In the genomic region with DNA sequence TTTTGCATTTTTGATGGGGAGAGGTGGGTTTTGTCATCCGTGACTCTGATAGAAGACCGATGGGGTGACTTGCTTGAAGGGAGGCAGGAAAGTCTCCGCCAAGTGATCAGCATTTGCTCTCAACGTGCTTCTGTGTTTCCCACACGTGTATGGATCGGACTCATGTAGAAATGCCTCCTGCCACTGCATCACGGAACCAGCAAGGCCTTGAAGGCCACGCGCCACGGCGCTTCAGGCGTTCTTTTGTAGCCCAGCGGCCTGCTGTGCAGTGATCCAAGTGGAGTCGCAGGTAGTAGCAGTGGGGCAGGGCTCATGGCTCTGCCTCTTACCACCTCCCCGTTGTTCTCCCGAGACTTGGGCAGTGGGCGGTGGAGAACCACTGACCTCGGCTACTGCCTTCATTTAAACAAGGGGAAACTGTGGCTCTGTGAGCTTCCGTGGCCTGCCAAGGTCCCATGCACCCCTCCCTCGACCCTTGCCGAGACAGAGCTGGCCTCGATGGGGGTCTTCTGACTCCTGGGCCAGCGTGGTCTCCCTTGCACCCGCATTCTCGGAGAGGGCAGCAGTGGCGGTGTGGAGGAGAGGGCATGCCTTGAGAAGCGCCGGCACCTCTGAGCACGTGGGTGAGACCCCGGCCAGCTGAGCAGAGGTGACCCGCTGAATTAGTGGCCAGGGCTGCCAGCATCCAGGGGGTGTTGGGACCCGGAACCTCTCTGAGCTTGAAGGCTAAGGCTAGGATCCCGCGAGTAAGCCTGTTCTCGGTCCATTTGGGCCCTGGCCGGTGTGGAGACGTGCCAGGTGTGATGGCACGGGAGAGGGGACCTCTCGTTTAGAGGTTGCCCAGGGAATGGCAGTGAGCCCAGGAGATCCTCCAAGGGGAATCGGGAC, we compare ENCODE assay signal across 19 cellular contexts. TPM values are rescaled to one million over a fixed set of nuclear protein-coding genes. Genes with fewer than 3 reads are reported as not detected.
DNase-seq lines count a peak whose midpoint lies in the region; ATAC-seq and TF ChIP-seq lines count a peak whose summit lies in the region.
"Had no signal": no experiment of that assay in that cellular context is flagged by ENCODE, and none has a peak within 500 bp of the region (broad histone marks: within the 10 kb centered on the region; RNA-seq: fewer than 3 reads in every experiment).

No MANE protein-coding gene starts in this region.

- intact Hi-C loops in cardiac septum (cut with DNase I) (no loop called here), right cardiac atrium (cut with DNase I) (no loop called here), upper lobe of right lung (cut with DNase I) (no loop called here)
- intact Hi-C loops in activated naive CD4-positive, alpha-beta T cell treated with anti-CD3 and anti-CD28 coated beads for 36 hours (cut with micrococcal nuclease) = no loop called here

- ATAC-seq in right cardiac atrium = no peak
- ATAC-seq in upper lobe of right lung = peak; percentile 27
- ATAC-seq: CD8-positive, alpha-beta T cell; GM12878; GM23338 had no signal

- H3K4me1 ChIP-seq in right cardiac atrium (ENCODE audit: control insufficient read depth, insufficient read depth, low read length) (no peaks in the 10 kb centered on the region), upper lobe of right lung (no peaks in the 10 kb centered on the region)

- no peaks in the 10 kb centered on the region for H3K36me3 ChIP-seq in upper lobe of right lung
- H3K36me3 ChIP-seq: BLaER1 had no signal

- CTCF ChIA-PET in activated naive CD4-positive, alpha-beta T cell treated with anti-CD3 and anti-CD28 coated beads for 36 hours (lab: Charles Lee) = interaction anchor here (0.9 to 1.3 kb wide), 3 partner anchors 9 to 86 kb away, joined by 3 to 4 read pairs (median 3); no protein-coding TSS in a partner anchor

- peak; percentile 71 for DNase-seq in cardiac septum (ENCODE audit: low spot score)
- no peak for DNase-seq in right cardiac atrium
- DNase-seq in activated CD8-positive, alpha-beta memory T cell treated with anti-CD3 and anti-CD28 coated beads, Interleukin-2, amount 50 U/mL, for 48 hours = peak; percentile 42
- DNase-seq in mesenteric fat pad (ENCODE audit: low spot score) = peak; percentile 82
- DNase-seq in upper lobe of right lung = peak; percentile 58
- DNase-seq in G401 (ENCODE audit: low spot score) = no peak
- no peak for DNase-seq in activated CD4-positive, alpha-beta T cell treated with anti-CD3 and anti-CD28 coated beads, Interleukin-2, amount 50 U/mL, for 4 hours
- DNase-seq in activated naive CD4-positive, alpha-beta T cell treated with anti-CD3 and anti-CD28 coated beads for 36 hours = no peak
- DNase-seq: CD8-positive, alpha-beta T cell; DND-41; GDM1; NCI-H1417 treated with DMSO at 0.1 percent for 48 hours; NCI-H1930; NCI-H2171; NCI-H446; PC-9 had no signal

- 90% methylated on average over 40 of the region's 40 CpGs for WGBS in right cardiac atrium

- no peaks in the 10 kb centered on the region for H3K9me3 Mint-ChIP-seq in activated naive CD4-positive, alpha-beta T cell treated with anti-CD3 and anti-CD28 coated beads for 36 hours
- H3K9me3 Mint-ChIP-seq: CD8-positive, alpha-beta T cell; GM23338 had no signal

- H3K9me3 ChIP-seq in right cardiac atrium (ENCODE audit: control insufficient read depth, low read length) (no peaks in the 10 kb centered on the region), upper lobe of right lung (no peaks in the 10 kb centered on the region)

- no peaks in the 10 kb centered on the region for H3K27me3 Mint-ChIP-seq in activated naive CD4-positive, alpha-beta T cell treated with anti-CD3 and anti-CD28 coated beads for 36 hours (ENCODE audit: low read depth)

- no peaks in the 10 kb centered on the region for H3K27me3 ChIP-seq in right cardiac atrium (ENCODE audit: control insufficient read depth, insufficient read depth)
- no peaks in the 10 kb centered on the region for H3K27me3 ChIP-seq in upper lobe of right lung
- H3K27me3 ChIP-seq: BLaER1 had no signal

- H3K36me3 Mint-ChIP-seq in activated naive CD4-positive, alpha-beta T cell treated with anti-CD3 and anti-CD28 coated beads for 36 hours (ENCODE audit: low read depth) = no peaks in the 10 kb centered on the region
- H3K36me3 Mint-ChIP-seq: CD8-positive, alpha-beta T cell had no signal

- TF ChIP-seq CTCF in upper lobe of right lung (IDR thresholded peaks at IDR 0.05) = no peak

- H3K4me3 Mint-ChIP-seq in activated naive CD4-positive, alpha-beta T cell treated with anti-CD3 and anti-CD28 coated beads for 36 hours = no peak overlapping the region
- H3K4me3 Mint-ChIP-seq: CD8-positive, alpha-beta T cell; GM23338 had no signal

- in situ Hi-C loops in G401 (cut with HindIII; ENCODE audit: low sequenced_read_pairs) = no loop called here

- H3K27ac ChIP-seq in right cardiac atrium (ENCODE audit: low read length) (no peak overlapping the region), upper lobe of right lung (no peak overlapping the region)
- H3K27ac ChIP-seq: BLaER1, PC-9 had no signal

- H3K4me3 ChIP-seq in right cardiac atrium (ENCODE audit: low read length) (no peak overlapping the region), upper lobe of right lung (no peak overlapping the region)
- H3K4me3 ChIP-seq: BLaER1, GM12878, GM23338, PC-9 had no signal

- peaks cover 5% of the 10 kb centered on the region for H3K4me1 Mint-ChIP-seq in activated naive CD4-positive, alpha-beta T cell treated with anti-CD3 and anti-CD28 coated beads for 36 hours (ENCODE audit: low read depth)
- H3K4me1 Mint-ChIP-seq: GM23338 had no signal

- no peak overlapping the region for H3K27ac Mint-ChIP-seq in activated naive CD4-positive, alpha-beta T cell treated with anti-CD3 and anti-CD28 coated beads for 36 hours
- H3K27ac Mint-ChIP-seq: CD8-positive, alpha-beta T cell; GM23338 had no signal

RNA-seq across cellular contexts. Expression of gene ABCG1, which starts 46.1 kb away (rescaled TPM):
- total RNA-seq in cardiac septum (6.3 TPM), right cardiac atrium (10 to 100 TPM in 1 of 4 donors, 1 to 10 TPM in 3; 3.6 to 11.5 (median 5.8) TPM), mesenteric fat pad (25.9 TPM), upper lobe of right lung (62.6 TPM)
- 5.7 TPM for polyA plus RNA-seq in right cardiac atrium
- total RNA-seq in G401 (2014; rRNA removed; shearing (Covaris generic)) = 2.0 and 6.0 TPM in 2 replicates
- 10 to 100 TPM; 27.8 to 28.7 TPM for total RNA-seq in activated naive CD4-positive, alpha-beta T cell treated with anti-CD3 and anti-CD28 coated beads for 36 hours

Comparison
In these comparisons a context has a peak if more than half of its experiments do, and no peak if none do; other contexts are left out.
1. DNase-seq: peak in cardiac septum (single experiment), activated CD8-positive, alpha-beta memory T cell treated with anti-CD3 and anti-CD28 coated beads, Interleukin-2, amount 50 U/mL, for 48 hours (single experiment), mesenteric fat pad (single experiment) and upper lobe of right lung (single experiment); none in right cardiac atrium (0 of 3), G401 (single experiment), activated CD4-positive, alpha-beta T cell treated with anti-CD3 and anti-CD28 coated beads, Interleukin-2, amount 50 U/mL, for 4 hours (0 of 2) and activated naive CD4-positive, alpha-beta T cell treated with anti-CD3 and anti-CD28 coated beads for 36 hours (single experiment).